ENCODE assay signal across 11 cellular contexts in the genomic region with DNA sequence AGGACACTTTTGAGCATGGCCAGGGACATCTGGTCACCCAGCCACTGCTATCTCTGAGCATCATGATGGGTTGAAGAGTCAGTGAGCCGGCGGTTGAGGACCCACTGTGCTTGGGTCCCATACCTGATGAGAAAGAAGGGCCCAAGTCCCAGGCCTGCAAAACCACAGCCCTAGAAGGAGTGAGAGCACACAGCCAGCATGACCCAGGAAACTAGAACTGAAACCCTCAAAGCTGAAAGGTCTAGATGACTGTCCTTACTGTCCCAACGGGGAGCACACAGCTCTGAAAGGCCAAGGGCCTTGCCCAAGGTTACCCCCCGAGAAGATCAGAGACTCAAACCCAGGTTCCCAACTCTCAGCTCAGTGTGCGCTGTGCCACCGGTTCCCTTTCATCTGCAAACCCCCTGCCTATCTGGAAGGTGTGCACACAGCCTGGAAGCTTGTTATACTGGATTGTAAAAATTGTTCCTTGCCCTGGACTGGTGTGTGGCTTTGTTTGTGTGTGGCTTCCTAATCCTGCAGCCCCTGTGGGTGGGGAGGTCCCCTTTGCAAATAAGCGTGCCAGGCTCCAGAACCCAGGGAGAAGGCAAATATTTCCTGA. TPM values are rescaled to one million over a fixed set of nuclear protein-coding genes. Genes with fewer than 3 reads are reported as not detected.
DNase-seq lines count a peak whose midpoint lies in the region; ATAC-seq, FAIRE-seq and TF ChIP-seq lines count a peak whose summit lies in the region.
"Had no signal": no experiment of that assay in that cellular context is flagged by ENCODE, and none has a peak within 500 bp of the region (broad histone marks: within the 10 kb centered on the region; RNA-seq: fewer than 3 reads in every experiment).

No MANE protein-coding gene starts in this region.

- intact Hi-C loops in HepG2 (cut with micrococcal nuclease; ENCODE audit: unreplicated experiment): no loop called here
- intact Hi-C loops in natural killer cell (cut with micrococcal nuclease): no loop called here

- H3K27me3 Mint-ChIP-seq in natural killer cell (ENCODE audit: low read depth in 2 of 2): no peaks in the 10 kb centered on the region

- TF ChIP-seq EP300 in HepG2 (IDR thresholded peaks at IDR 0.05; ENCODE audit: low read depth in 2 of 2, low read length in 2 of 2) (no peak), HepG2 (CRISPR knock-in tag; IDR thresholded peaks at IDR 0.05; ENCODE audit: borderline replicate concordance) (no peak)

- peaks cover 30% of the 10 kb centered on the region for H3K4me1 ChIP-seq in HepG2 (ENCODE audit: insufficient read depth, low read length)
- H3K4me1 ChIP-seq in effector memory CD4-positive, alpha-beta T cell (ENCODE audit: control insufficient read depth, insufficient read depth, low read length, poor library complexity, severe bottlenecking): no peaks in the 10 kb centered on the region

- no peaks in the 10 kb centered on the region for H3K79me2 ChIP-seq in HepG2 (ENCODE audit: insufficient read depth, low read length)

- no peaks in the 10 kb centered on the region for H3K9me3 Mint-ChIP-seq in natural killer cell

- CTCF ChIA-PET in HepG2 (lab: Yijun Ruan, JAX; ENCODE audit: low intra/inter-chr PET ratio, low total read pairs): no interaction called here

- TF ChIP-seq CTCF in HepG2 (CRISPR knock-in tag; IDR thresholded peaks at IDR 0.05): no peak
- TF ChIP-seq CTCF in natural killer cell (IDR thresholded peaks at IDR 0.05): no peak

- H3K27ac Mint-ChIP-seq in natural killer cell: no peak overlapping the region

- no peak overlapping the region for H3K9ac ChIP-seq in HepG2 (ENCODE audit: insufficient read depth, low read depth, low read length)

- peak; percentile 89 for ATAC-seq in GM18520 (IDR thresholded peaks at IDR 0.05; ENCODE audit: unreplicated experiment)
- ATAC-seq in GM21515 (IDR thresholded peaks at IDR 0.05; ENCODE audit: unreplicated experiment): peak; percentile 88
- ATAC-seq in HG03108 (IDR thresholded peaks at IDR 0.05; ENCODE audit: unreplicated experiment): peak; percentile 97
- ATAC-seq in HepG2: peak; percentile 32; the same call in 2 of the 3 replicates
- no peak for ATAC-seq in natural killer cell
- no peak for ATAC-seq in SK-N-SH treated with all-trans-retinoic acid at 6 μM for 48 hours

- no TSS peak for BruUV-seq in HepG2 (replicated peaks; lab: Mats Ljungman, UMichigan)

- in situ Hi-C loops in HepG2 (cut with HindIII; ENCODE audit: extremely low pct_ligation_motif_present, low pct_unique_long_range_greater_than_20kb): no loop called here

- POLR2A ChIA-PET in HepG2 (lab: Yijun Ruan, JAX): no interaction called here

- H3K4me2 ChIP-seq in HepG2 (ENCODE audit: low read depth, low read length): no peak overlapping the region

- H3K4me3 ChIP-seq in HepG2 (replicated peaks in 1 of 3; ENCODE audit: insufficient read depth in 1 of 3, low read depth in 2 of 3, low read length in 3 of 3): no peak overlapping the region
- no peak overlapping the region for H3K4me3 ChIP-seq in effector memory CD4-positive, alpha-beta T cell (ENCODE audit: insufficient read depth, low read depth, low read length, poor library complexity, severe bottlenecking)

- no peak for FAIRE-seq in HepG2 (lab: Jason Lieb, UNC)

- peaks cover 0 to 7% of the 10 kb centered on the region in 2 experiments; a peak in 2 of 5 replicates for H3K27me3 ChIP-seq in HepG2 (ENCODE audit: control insufficient read depth in 1 of 2, insufficient read depth in 2 of 2, low read length in 2 of 2)
- no peaks in the 10 kb centered on the region for H3K27me3 ChIP-seq in effector memory CD4-positive, alpha-beta T cell (replicated peaks; ENCODE audit: control insufficient read depth, insufficient read depth, low read length, poor library complexity, severe bottlenecking)

- no peak overlapping the region for H3K4me3 Mint-ChIP-seq in natural killer cell
- H3K4me3 Mint-ChIP-seq: neural crest cell had no signal

- no peaks in the 10 kb centered on the region for H3K36me3 ChIP-seq in HepG2 (replicated peaks in 1 of 2; ENCODE audit: control insufficient read depth in 1 of 2, insufficient read depth in 2 of 2, low read length in 2 of 2)
- H3K36me3 ChIP-seq in effector memory CD4-positive, alpha-beta T cell (ENCODE audit: control insufficient read depth, insufficient read depth, low read length): no peaks in the 10 kb centered on the region

- no peak for TF ChIP-seq POLR2A in HepG2 (IDR thresholded peaks at IDR 0.05; ENCODE audit: insufficient read depth in 1 of 2, low read depth in 2 of 2, low read length in 2 of 2)

- H3K4me1 Mint-ChIP-seq in natural killer cell: peaks cover 0 to 8% of the 10 kb centered on the region in 2 donors

- 27% methylated on average over 5 of the region's 7 CpGs for WGBS in HepG2 (ENCODE audit: low lambda C conversion rate)

- TF ChIP-seq RAD21 in HepG2 (CRISPR knock-in tag; IDR thresholded peaks at IDR 0.05): no peak

- H3K9me3 ChIP-seq in HepG2 (ENCODE audit: low read length): no peaks in the 10 kb centered on the region
- H3K9me3 ChIP-seq in effector memory CD4-positive, alpha-beta T cell (ENCODE audit: control insufficient read depth, low read length): no peaks in the 10 kb centered on the region

- no peak overlapping the region for H3K27ac ChIP-seq in HepG2 (ENCODE audit: extremely low read length, insufficient read depth, low read length)
- no peak overlapping the region for H3K27ac ChIP-seq in effector memory CD4-positive, alpha-beta T cell (ENCODE audit: insufficient read depth, low read length, poor library complexity, severe bottlenecking)

- no peak overlapping the region for H2AFZ ChIP-seq in HepG2 (ENCODE audit: low read length)

- DNase-seq in HepG2 (ENCODE audit: low spot score): no peak
- DNase-seq in anterior cingulate cortex (lab: John Stamatoyannopoulos, UW): no peak
- DNase-seq in natural killer cell: no peak
- DNase-seq in effector memory CD4-positive, alpha-beta T cell: no peak
- DNase-seq: NCI-H2227 treated with DMSO at 0.1 percent for 48 hours, T1000 had no signal

- no peaks in the 10 kb centered on the region for H4K20me1 ChIP-seq in HepG2 (ENCODE audit: insufficient read depth, low read length)

- H3K36me3 Mint-ChIP-seq in natural killer cell: no peaks in the 10 kb centered on the region

TF ChIP-seq in HepG2, 621 proteins besides CTCF, POLR2A, EP300 and RAD21 (continues in another document):
- no peak for TF ChIP-seq ZNF616 (CRISPR knock-in tag; IDR thresholded peaks at IDR 0.05; ENCODE audit: low read depth)
- no peak for TF ChIP-seq ZNF816 (CRISPR knock-in tag; IDR thresholded peaks at IDR 0.05; ENCODE audit: borderline replicate concordance)
- no peak for TF ChIP-seq KAT7 (CRISPR knock-in tag; IDR thresholded peaks at IDR 0.05; ENCODE audit: borderline replicate concordance)
- no peak for TF ChIP-seq ZNF430 (CRISPR knock-in tag; IDR thresholded peaks at IDR 0.05)
- TF ChIP-seq, protein P1, sequence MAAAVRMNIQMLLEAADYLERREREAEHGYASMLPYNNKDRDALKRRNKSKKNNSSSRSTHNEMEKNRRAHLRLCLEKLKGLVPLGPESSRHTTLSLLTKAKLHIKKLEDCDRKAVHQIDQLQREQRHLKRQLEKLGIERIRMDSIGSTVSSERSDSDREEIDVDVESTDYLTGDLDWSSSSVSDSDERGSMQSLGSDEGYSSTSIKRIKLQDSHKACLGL (CRISPR knock-in tag; IDR thresholded peaks at IDR 0.05): no peak
- TF ChIP-seq ZNF737 (CRISPR knock-in tag; IDR thresholded peaks at IDR 0.05; ENCODE audit: borderline replicate concordance): no peak
- TF ChIP-seq CBFB (CRISPR knock-in tag; IDR thresholded peaks at IDR 0.05): no peak
- TF ChIP-seq ZMYM3 (CRISPR knock-in tag; IDR thresholded peaks at IDR 0.05): no peak

TF ChIP-seq in SK-N-SH treated with all-trans-retinoic acid at 6 μM for 48 hours, 23 proteins besides CTCF, POLR2A, EP300 and RAD21 (continues in another document):
- TF ChIP-seq ZNF8 (CRISPR knock-in tag; IDR thresholded peaks at IDR 0.05) (no peak), ZFP30 (CRISPR knock-in tag; IDR thresholded peaks at IDR 0.05) (no peak), OSR1 (CRISPR knock-in tag; IDR thresholded peaks at IDR 0.05) (no peak), ZNF565 (CRISPR knock-in tag; conservative IDR thresholded peaks at IDR 0.05; ENCODE audit: low read depth) (no peak), TOX (CRISPR knock-in tag; IDR thresholded peaks at IDR 0.05; ENCODE audit: borderline replicate concordance) (no peak), SNAI2 (CRISPR knock-in tag; IDR thresholded peaks at IDR 0.05) (no peak)

RNA-seq across cellular contexts. Expression of gene PSAP, which starts 22.6 kb away (rescaled TPM):
- total RNA-seq in HepG2 (2016; rRNA removed; fragmentation: Illumina TruSeq; extraction: Trizol) (148 and 323 TPM in 2 replicates), natural killer cell (100 to 1,000 TPM; 324 to 488 (median 428) TPM)
- 16.4 and 17.5 TPM in 2 replicates for total RNA-seq in HepG2 (2016; cell fraction: cytosol; rRNA removed; fragmentation: Illumina TruSeq; extraction: Trizol; ENCODE audit: low read depth)
- total RNA-seq in HepG2 (2016; cell fraction: insoluble cytoplasmic fraction; rRNA removed; fragmentation: Illumina TruSeq; extraction: Trizol): 130 and 339 TPM in 2 replicates
- 41.6 and 42.4 TPM in 2 replicates for total RNA-seq in HepG2 (2016; cell fraction: membrane; rRNA removed; fragmentation: Illumina TruSeq; extraction: Trizol)
- 278 and 332 TPM in 2 replicates for total RNA-seq in HepG2 (2016; cell fraction: nucleus; rRNA removed; fragmentation: Illumina TruSeq; extraction: Trizol)
- polyA plus RNA-seq in HepG2 (2011; rRNA removed): 643 and 779 TPM in 2 replicates
- 776 and 886 TPM in 2 replicates for polyA plus RNA-seq in HepG2 (2011; cell fraction: cytosol; rRNA removed)
- polyA plus RNA-seq in HepG2 (2011; cell fraction: nucleus; rRNA removed): 356 and 433 TPM in 2 replicates
- 412 and 503 TPM in 2 replicates for polyA plus RNA-seq in HepG2 (2012)
- 14.6 and 15.4 TPM in 2 replicates for polyA plus RNA-seq in HepG2 (2016; cell fraction: cytosol; fragmentation: Illumina TruSeq; extraction: Trizol; ENCODE audit: low read depth)
- polyA plus RNA-seq in HepG2 (2016; cell fraction: insoluble cytoplasmic fraction; fragmentation: Illumina TruSeq; extraction: Trizol; ENCODE audit: low read depth): 111 and 126 TPM in 2 replicates
- 26.4 and 27.8 TPM in 2 replicates for polyA plus RNA-seq in HepG2 (2016; cell fraction: membrane; fragmentation: Illumina TruSeq; extraction: Trizol; ENCODE audit: low read depth)
- 383 and 387 TPM in 2 replicates for polyA plus RNA-seq in HepG2 (2016; cell fraction: nucleus; fragmentation: Illumina TruSeq; extraction: Trizol; ENCODE audit: insufficient read depth, low read depth)
- 387 and 527 TPM in 2 replicates for polyA minus RNA-seq in HepG2 (2011; rRNA and poly(A)+ RNA removed; ENCODE audit: low replicate concordance)
- 256 and 356 TPM in 2 replicates for polyA minus RNA-seq in HepG2 (2011; cell fraction: cytosol; rRNA and poly(A)+ RNA removed)
- polyA minus RNA-seq in HepG2 (2011; cell fraction: nucleus; rRNA and poly(A)+ RNA removed): 143 and 184 TPM in 2 replicates

Comparison
In these comparisons a context has a peak if more than half of its experiments do, and no peak if none do; other contexts are left out.
1. ATAC-seq: peak in GM18520 (single experiment), GM21515 (single experiment), HG03108 (single experiment) and HepG2 (single experiment); none in natural killer cell (0 of 3) and SK-N-SH treated with all-trans-retinoic acid at 6 μM for 48 hours (single experiment).